In genomic region chr11:45094958-45095690, GRCh38 we compare ENCODE assay signal across 20 cellular contexts. TPM values are rescaled to one million over a fixed set of nuclear protein-coding genes. Genes with fewer than 3 reads are reported as not detected.
A peak's percentile ranks its signal among the peaks of the same experiment; 100 is the strongest.
DNase-seq lines count a peak whose midpoint lies in the region; ATAC-seq and TF ChIP-seq lines count a peak whose summit lies in the region.
"Had no signal": no experiment of that assay in that cellular context is flagged by ENCODE, and none has a peak within 500 bp of the region (broad histone marks: within the 10 kb centered on the region; RNA-seq: fewer than 3 reads in every experiment).

No MANE protein-coding gene starts in this region.

- H2BK15ac ChIP-seq in H9 (ENCODE audit: low read depth, low read length) = no peak overlapping the region

- no peaks in the 10 kb centered on the region for H3K27me3 ChIP-seq in H9 (ENCODE audit: insufficient read depth, low read length)
- no peaks in the 10 kb centered on the region for H3K27me3 ChIP-seq in body of pancreas
- H3K27me3 ChIP-seq: suprapubic skin had no signal

- no peak overlapping the region for H2BK20ac ChIP-seq in H9 (ENCODE audit: low read depth, low read length, poor library complexity, severe bottlenecking)

- H3K14ac ChIP-seq in H9 (ENCODE audit: insufficient read depth, low read length) = no peak overlapping the region

- no peaks in the 10 kb centered on the region for H3K79me2 ChIP-seq in H9 (ENCODE audit: insufficient read depth, low read length)

- H4K20me1 ChIP-seq in H9 (ENCODE audit: control insufficient read depth, insufficient read depth, insufficient read length) = no peaks in the 10 kb centered on the region

- no peak overlapping the region for H2AK5ac ChIP-seq in H9 (ENCODE audit: insufficient read length, low read length)

- H3K36me3 Mint-ChIP-seq in H9 (ENCODE audit: insufficient read depth in 1 of 3, low read depth in 3 of 3) = no peaks in the 10 kb centered on the region
- H3K36me3 Mint-ChIP-seq in neural crest cell (ENCODE audit: low read depth) = no peaks in the 10 kb centered on the region

- H3K4me3 Mint-ChIP-seq in H9 (no peak overlapping the region), neural crest cell (no peak overlapping the region)
- H3K4me3 Mint-ChIP-seq: HFFc6 had no signal

- H3K9me3 ChIP-seq in H9 (ENCODE audit: control insufficient read depth, low read depth, low read length) (no peaks in the 10 kb centered on the region), body of pancreas (no peaks in the 10 kb centered on the region)
- H3K9me3 ChIP-seq: suprapubic skin had no signal

- H3K18ac ChIP-seq in H9 (ENCODE audit: insufficient read length, low read depth, low read length) = no peak overlapping the region

- H2BK5ac ChIP-seq in H9 (ENCODE audit: insufficient read length, low read length) = no peak overlapping the region

- no peak overlapping the region for H3K4ac ChIP-seq in H9 (ENCODE audit: low read depth, low read length)

- H2BK120ac ChIP-seq in H9 (ENCODE audit: low read depth, low read length, poor library complexity, severe bottlenecking) = no peak overlapping the region

- TF ChIP-seq CTCF in H9 (conservative IDR thresholded peaks at IDR 0.05) (no peak), neural crest cell (conservative IDR thresholded peaks at IDR 0.05) (no peak), body of pancreas (IDR thresholded peaks at IDR 0.05) (no peak)

- H3K23me2 ChIP-seq in H9 (ENCODE audit: insufficient read length, low read depth, low read length, poor library complexity, severe bottlenecking) = no peaks in the 10 kb centered on the region

- peaks cover 31 to 36% of the 10 kb centered on the region in 2 experiments for H3K4me1 Mint-ChIP-seq in H9
- peaks cover 21% of the 10 kb centered on the region for H3K4me1 Mint-ChIP-seq in neural crest cell

- no peak overlapping the region for H3K23ac ChIP-seq in H9 (ENCODE audit: insufficient read length, low read depth, low read length)

- no peak overlapping the region for H3K9ac ChIP-seq in H9 (ENCODE audit: extremely low read depth, insufficient read length, low read length)

- no peak overlapping the region for H2BK12ac ChIP-seq in H9 (ENCODE audit: insufficient read length, low read depth, low read length)

- H3K4me3 ChIP-seq in body of pancreas = no peak overlapping the region
- H3K4me3 ChIP-seq: coronary artery, suprapubic skin had no signal

- H3K27ac ChIP-seq in H9 (ENCODE audit: insufficient read length, low read depth, low read length) = no peak overlapping the region
- no peak overlapping the region for H3K27ac ChIP-seq in body of pancreas
- H3K27ac ChIP-seq: brain microvascular endothelial cell, coronary artery, suprapubic skin had no signal

- H3K4me1 ChIP-seq in H9 (ENCODE audit: insufficient read depth, low read length) = peaks cover 2% of the 10 kb centered on the region; the same call in 1 of the 2 replicates
- H3K4me1 ChIP-seq in body of pancreas = peaks cover 14% of the 10 kb centered on the region

- H3K36me3 ChIP-seq in body of pancreas (replicated peaks in 1 of 2; ENCODE audit: insufficient read depth in 1 of 2, low read depth in 2 of 2) = no peaks in the 10 kb centered on the region
- H3K36me3 ChIP-seq: brain microvascular endothelial cell, suprapubic skin had no signal

- no peak overlapping the region for H4K91ac ChIP-seq in H9 (ENCODE audit: insufficient read length, low read depth, low read length)

- TF ChIP-seq POLR2A in body of pancreas (IDR thresholded peaks at IDR 0.05) = no peak

- H3K27ac Mint-ChIP-seq in H9 (no peak overlapping the region), neural crest cell (ENCODE audit: unreplicated experiment) (peak overlapping the region; percentile 60)
- H3K27ac Mint-ChIP-seq: activated T-helper 2 cell treated with anti-CD3 and anti-CD28 coated beads, Interferon-gamma antibody, Interleukin-2, Interleukin-4, amounts not matched to agents 10 μg/mL and 5 μg/mL and 100 μg/mL, durations not matched to agents 14 hours and 24 hours and 36 hours; HFFc6 had no signal

- DNase-seq in NCI-H82 (lab: John Stamatoyannopoulos, UW) (peak; percentile 49), NCI-H82 treated with DMSO at 0.1 percent for 48 hours (lab: John Stamatoyannopoulos, UW; ENCODE audit: unreplicated experiment) (no peak), H9 (peak; percentile 14), ecto neural progenitor cell (ENCODE audit: low spot score) (peak; percentile 40), neural crest cell (ENCODE audit: low read depth, low spot score) (no peak), AG08395 (ENCODE audit: low spot score) (no peak), body of pancreas (no peak)
- DNase-seq in stimulated activated naive CD8-positive, alpha-beta T cell treated with anti-CD3 and anti-CD28 coated beads, Interleukin-15, Interleukin-2, amounts not matched to agents 100 U/mL and 50 U/mL, for 24 hours = no peak
- DNase-seq: activated CD4-positive, CD25-positive, alpha-beta regulatory T cell; brain microvascular endothelial cell; DMS 273 treated with DMSO at 0.1 percent for 48 hours; GDM1; HFFc6; NCI-H1436; NCI-H226; right cardiac atrium had no signal

- ATAC-seq in stimulated activated naive CD8-positive, alpha-beta T cell treated with anti-CD3 and anti-CD28 coated beads, Interleukin-15, Interleukin-2, amounts not matched to agents 100 U/mL and 50 U/mL, for 24 hours = no peak
- no peak for ATAC-seq in body of pancreas
- ATAC-seq: SK-N-SH treated with all-trans-retinoic acid at 6 μM for 48 hours had no signal

- intact Hi-C loops in body of pancreas (cut with DNase I) = no loop called here

- no peak overlapping the region for H3T11ph ChIP-seq in H9 (ENCODE audit: low read length)

- H4K5ac ChIP-seq in H9 (ENCODE audit: insufficient read length, low read depth, low read length) = no peak overlapping the region

- no CpG with 5 or more reads among the region's 10 CpGs for WGBS in H9 (ENCODE audit: extremely low coverage, insufficient read length, low lambda C conversion rate)
- 77 to 80% methylated on average over 9 of the region's 10 CpGs for WGBS in body of pancreas, 2 donors

- H3K4me2 ChIP-seq in H9 (ENCODE audit: insufficient read depth, insufficient read length, low read length) = no peak overlapping the region

- H3K27me3 Mint-ChIP-seq in H9 (ENCODE audit: low read depth) (peaks cover 9% of the 10 kb centered on the region), neural crest cell (ENCODE audit: low read depth) (peaks cover 51% of the 10 kb centered on the region)

- H3K56ac ChIP-seq in H9 (ENCODE audit: insufficient read length, low read depth, low read length) = no peak overlapping the region

- H3K79me1 ChIP-seq in H9 (ENCODE audit: insufficient read depth, low read depth, low read length, poor library complexity, severe bottlenecking) = no peaks in the 10 kb centered on the region

- H3K9me3 Mint-ChIP-seq in H9 = no peaks in the 10 kb centered on the region
- no peaks in the 10 kb centered on the region for H3K9me3 Mint-ChIP-seq in neural crest cell
- H3K9me3 Mint-ChIP-seq: activated T-helper 2 cell treated with anti-CD3 and anti-CD28 coated beads, Interferon-gamma antibody, Interleukin-2, Interleukin-4, amounts not matched to agents 10 μg/mL and 5 μg/mL and 100 μg/mL, durations not matched to agents 14 hours and 24 hours and 36 hours; HFFc6 had no signal

- H2AFZ ChIP-seq in H9 (ENCODE audit: low read length) = no peak overlapping the region

- no peak overlapping the region for H4K8ac ChIP-seq in H9 (replicated peaks; ENCODE audit: insufficient read length, low read depth, low read length)

RNA-seq across cellular contexts. Expression of gene PRDM11, which starts 51.3 kb away (rescaled TPM):
- 11.5 and 12.0 TPM in 2 replicates for total RNA-seq in H9 (2021)
- total RNA-seq in neural crest cell = 13.1 and 15.2 TPM in 2 replicates
- 1 to 10 TPM; 4.4 to 7.9 TPM for total RNA-seq in body of pancreas

Comparison
In these comparisons a context has a peak if more than half of its experiments do, and no peak if none do; other contexts are left out.
1. DNase-seq: peak in NCI-H82 (single experiment), H9 (single experiment) and ecto neural progenitor cell (single experiment); none in NCI-H82 treated with DMSO at 0.1 percent for 48 hours (single experiment), neural crest cell (single experiment), AG08395 (single experiment), stimulated activated naive CD8-positive, alpha-beta T cell treated with anti-CD3 and anti-CD28 coated beads, Interleukin-15, Interleukin-2, amounts not matched to agents 100 U/mL and 50 U/mL, for 24 hours (single experiment) and body of pancreas (0 of 4).